Comparison of ENCODE assay signal across 12 cellular contexts in the genomic region with DNA sequence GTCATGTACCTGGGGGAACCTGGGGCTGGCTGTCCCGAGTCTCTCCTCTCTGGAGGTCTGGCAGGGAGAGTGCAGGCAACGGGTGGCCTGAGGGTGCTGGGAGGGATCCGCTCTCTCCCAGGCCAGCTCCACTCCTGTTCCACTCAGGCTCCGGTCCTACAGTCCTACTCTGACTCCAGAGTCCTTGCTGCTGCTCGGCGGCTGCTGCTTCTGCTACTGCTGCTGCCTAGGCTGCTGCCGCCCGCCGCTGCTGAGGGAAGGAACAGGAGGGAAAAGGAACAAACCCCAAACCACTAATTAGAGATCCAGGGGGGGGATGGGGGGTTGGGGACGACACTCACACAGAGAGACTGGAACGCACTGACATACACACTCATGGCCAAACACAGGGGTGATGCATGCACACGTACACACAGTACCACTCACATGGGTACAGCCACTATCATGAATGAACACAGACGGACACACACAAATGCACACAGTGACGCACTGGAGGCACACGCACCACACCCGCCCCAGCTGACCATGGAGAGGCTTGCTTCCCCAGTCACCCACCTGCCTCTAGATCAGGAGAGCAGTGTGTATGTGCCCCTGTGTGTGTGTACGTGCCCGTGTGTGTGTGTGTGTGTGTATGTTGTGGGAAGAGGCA. TPM values are rescaled to one million over a fixed set of nuclear protein-coding genes. Genes with fewer than 3 reads are reported as not detected.
A peak's percentile ranks its signal among the peaks of the same experiment; 100 is the strongest.
DNase-seq lines count a peak whose midpoint lies in the region; ATAC-seq and TF ChIP-seq lines count a peak whose summit lies in the region.
"Had no signal": no experiment of that assay in that cellular context is flagged by ENCODE, and none has a peak within 500 bp of the region (broad histone marks: within the 10 kb centered on the region; RNA-seq: fewer than 3 reads in every experiment).

A gene (minus strand): TSS at position 218 of the 649 bp plus-strand sequence. CDS start 708 bp downstream, outside the sequence.

- peak within 1 kb of the TSS; percentile 92 for H2BK12ac ChIP-seq in neuronal stem cell (ENCODE audit: low read length)

- peak within 1 kb of the TSS; percentile 56 for H2AFZ ChIP-seq in neuronal stem cell (ENCODE audit: low read length)

- DNase-seq in DMS53 (lab: John Stamatoyannopoulos, UW) (peak; percentile 28), DMS53 treated with DMSO at 0.1 percent for 48 hours (lab: John Stamatoyannopoulos, UW; ENCODE audit: unreplicated experiment) (no peak), NCI-H69 (lab: John Stamatoyannopoulos, UW) (peak; percentile 88), body of pancreas (no peak), neuronal stem cell (ENCODE audit: low spot score) (no peak), lower lobe of right lung (no peak), kidney tubule cell (ENCODE audit: low spot score) (no peak), HuH-7.5 (ENCODE audit: low spot score) (no peak)
- DNase-seq: activated CD8-positive, alpha-beta memory T cell treated with anti-CD3 and anti-CD28 coated beads, Interleukin-2, amount 10 ng/mL, durations not matched to agents 7 days and 5 days; NCI-H187; tibial artery had no signal

- peak within 1 kb of the TSS; percentile 80 for H3K4ac ChIP-seq in neuronal stem cell (ENCODE audit: low read length)

- no peaks in the 10 kb centered on the region for H3K79me1 ChIP-seq in neuronal stem cell (ENCODE audit: low read depth, low read length)

- H3K27me3 ChIP-seq in body of pancreas, result peaks cover 0 to 11% of the 10 kb centered on the region in 2 donors
- H3K27me3 ChIP-seq in neuronal stem cell (ENCODE audit: control insufficient read depth in 3 of 3, insufficient read depth in 3 of 3, low read depth in 1 of 3, low read length in 3 of 3), result peaks cover 0 to 89% (median 0%) of the 10 kb centered on the region in 3 experiments
- H3K27me3 ChIP-seq in lower lobe of right lung (ENCODE audit: low read depth), result peaks cover 19% of the 10 kb centered on the region

- no peaks in the 10 kb centered on the region for H3K9me3 ChIP-seq in body of pancreas
- no peaks in the 10 kb centered on the region for H3K9me3 ChIP-seq in neuronal stem cell (replicated peaks in 1 of 2; ENCODE audit: control insufficient read depth in 2 of 2, insufficient read depth in 1 of 2, low read depth in 1 of 2, low read length in 2 of 2)
- H3K9me3 ChIP-seq in lower lobe of right lung, result no peaks in the 10 kb centered on the region
- H3K9me3 ChIP-seq: tibial artery had no signal

- H3K23ac ChIP-seq in neuronal stem cell (ENCODE audit: low read depth, low read length, poor library complexity), result no peak within 1 kb of the TSS

- no peaks in the 10 kb centered on the region for H3K36me3 ChIP-seq in body of pancreas (replicated peaks in 1 of 2; ENCODE audit: insufficient read depth in 1 of 2, low read depth in 2 of 2)
- H3K36me3 ChIP-seq in neuronal stem cell (replicated peaks in 1 of 2; ENCODE audit: control insufficient read depth in 2 of 2, insufficient read depth in 2 of 2, low read length in 2 of 2), result no peaks in the 10 kb centered on the region
- H3K36me3 ChIP-seq in lower lobe of right lung, result no peaks in the 10 kb centered on the region
- H3K36me3 ChIP-seq: tibial artery had no signal

- H2BK120ac ChIP-seq in neuronal stem cell (ENCODE audit: low read depth, low read length), result peak within 1 kb of the TSS; percentile 93

- no peaks in the 10 kb centered on the region for H3K4me1 ChIP-seq in body of pancreas
- H3K4me1 ChIP-seq in neuronal stem cell (ENCODE audit: control insufficient read depth in 2 of 2, insufficient read depth in 1 of 2, low read depth in 1 of 2, low read length in 2 of 2), result peaks cover 5 to 34% of the 10 kb centered on the region in 2 donors
- no peaks in the 10 kb centered on the region for H3K4me1 ChIP-seq in lower lobe of right lung
- H3K4me1 ChIP-seq: tibial artery had no signal

- peak within 1 kb of the TSS; percentile 78 for H2BK5ac ChIP-seq in neuronal stem cell (ENCODE audit: low read length)

- peak within 1 kb of the TSS; percentile 86 for H2AK5ac ChIP-seq in neuronal stem cell (ENCODE audit: low read depth, low read length)

- no peak within 1 kb of the TSS for H4K8ac ChIP-seq in neuronal stem cell (ENCODE audit: low read depth, low read length)

- intact Hi-C loops in body of pancreas (cut with DNase I), result no loop called here
- intact Hi-C loops in lower lobe of right lung (cut with DNase I), result no loop called here

- H3K4me3 ChIP-seq in body of pancreas (no peak within 1 kb of the TSS), neuronal stem cell (ENCODE audit: low read length in 2 of 2) (peak within 1 kb of the TSS in 1 of 2 donors; percentile 9), lower lobe of right lung (no peak within 1 kb of the TSS)
- H3K4me3 ChIP-seq: tibial artery had no signal

- ATAC-seq in body of pancreas, result peak; percentile 15
- ATAC-seq in lower lobe of right lung, result no peak
- ATAC-seq: activated CD8-positive, alpha-beta memory T cell treated with anti-CD3 and anti-CD28 coated beads, Interleukin-2, amount 10 ng/mL, durations not matched to agents 7 days and 5 days had no signal

- H3K14ac ChIP-seq in neuronal stem cell (ENCODE audit: low read length), result peak within 1 kb of the TSS; percentile 65

- H3K4me2 ChIP-seq in neuronal stem cell (ENCODE audit: insufficient read depth, low read length, poor library complexity, severe bottlenecking), result peak within 1 kb of the TSS; percentile 4

- H3K27ac ChIP-seq in body of pancreas, result no peak within 1 kb of the TSS
- no peak within 1 kb of the TSS for H3K27ac ChIP-seq in neuronal stem cell (replicated peaks; ENCODE audit: low read length)
- H3K27ac ChIP-seq in lower lobe of right lung, result no peak within 1 kb of the TSS
- H3K27ac ChIP-seq: 22Rv1, tibial artery had no signal

- H3K18ac ChIP-seq in neuronal stem cell (ENCODE audit: low read length), result peak within 1 kb of the TSS; percentile 77

- WGBS in body of pancreas, 2 donors, result 30 to 46% methylated on average over 4 to 17 of the region's 18 CpGs
- WGBS in neuronal stem cell (ENCODE audit: extremely low coverage in 2 of 2, insufficient read length in 2 of 2, insufficient replicate concordance in 1 of 2), 2 donors, result no CpG with 5 or more reads among the region's 18 CpGs

- no peak for TF ChIP-seq CTCF in body of pancreas (IDR thresholded peaks at IDR 0.05)
- TF ChIP-seq CTCF in lower lobe of right lung (IDR thresholded peaks at IDR 0.05), result no peak

- no peak for TF ChIP-seq POLR2A in body of pancreas (IDR thresholded peaks at IDR 0.05)

- H2BK15ac ChIP-seq in neuronal stem cell (ENCODE audit: low read length), result peak within 1 kb of the TSS; percentile 95

- H4K91ac ChIP-seq in neuronal stem cell (ENCODE audit: low read depth, low read length, poor library complexity), result peak within 1 kb of the TSS; percentile 82

- H3K9ac ChIP-seq in neuronal stem cell (ENCODE audit: low read depth, low read length, poor library complexity), result peak within 1 kb of the TSS; percentile 75

RNA-seq across cellular contexts. Expression of the gene that starts here (rescaled TPM):
- total RNA-seq in body of pancreas (not detected), lower lobe of right lung (not detected)
- 0.22 TPM for polyA plus RNA-seq in neuronal stem cell (2013, experiment 1 of 2)
- polyA plus RNA-seq in neuronal stem cell (2013, experiment 2 of 2), result 0.35 TPM
- total RNA-seq: activated CD8-positive, alpha-beta memory T cell treated with anti-CD3 and anti-CD28 coated beads, Interleukin-2, amount 10 ng/mL, durations not matched to agents 7 days and 5 days had no signal

Comparison
In these comparisons a context has a peak if more than half of its experiments do, and no peak if none do; other contexts are left out.
1. DNase-seq: peak in DMS53 (single experiment) and NCI-H69 (single experiment); none in DMS53 treated with DMSO at 0.1 percent for 48 hours (single experiment), body of pancreas (0 of 4), neuronal stem cell (single experiment), lower lobe of right lung (single experiment), kidney tubule cell (single experiment) and HuH-7.5 (single experiment).
2. Peak in ATAC-seq in body of pancreas; RNA of the gene not detected or under 1 TPM.